ENCODE assay signal across 1 cellular context in genomic region chr4:77156912-77157858, GRCh38.
TF ChIP-seq lines count a peak whose summit lies in the region.

A gene with protein sequence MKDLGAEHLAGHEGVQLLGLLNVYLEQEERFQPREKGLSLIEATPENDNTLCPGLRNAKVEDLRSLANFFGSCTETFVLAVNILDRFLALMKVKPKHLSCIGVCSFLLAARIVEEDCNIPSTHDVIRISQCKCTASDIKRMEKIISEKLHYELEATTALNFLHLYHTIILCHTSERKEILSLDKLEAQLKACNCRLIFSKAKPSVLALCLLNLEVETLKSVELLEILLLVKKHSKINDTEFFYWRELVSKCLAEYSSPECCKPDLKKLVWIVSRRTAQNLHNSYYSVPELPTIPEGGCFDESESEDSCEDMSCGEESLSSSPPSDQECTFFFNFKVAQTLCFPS (plus strand): TSS chr4:77157207. CDS start chr4:77158533, 1,326 bp downstream.

TF ChIP-seq in K562, 482 proteins besides CTCF, POLR2A, EP300 and RAD21 (continued from another document and continues in another):
- TF ChIP-seq TRIM24 (IDR thresholded peaks at IDR 0.05) (peak; percentile 69 to 70), FOXP1 (CRISPR knock-in tag; IDR thresholded peaks at IDR 0.05) (peak; percentile 90), TCF7L2 (IDR thresholded peaks at IDR 0.05; ENCODE audit: low read depth, low read length) (no peak), HCFC1 (IDR thresholded peaks at IDR 0.05; ENCODE audit: low read depth, low read length) (no peak), ZNF282 (CRISPR knock-in tag; IDR thresholded peaks at IDR 0.05) (no peak), ZBED1 (IDR thresholded peaks at IDR 0.05) (no peak), ZNF551 (CRISPR knock-in tag; IDR thresholded peaks at IDR 0.05) (no peak), SAP30 (IDR thresholded peaks at IDR 0.05; ENCODE audit: borderline replicate concordance, insufficient read depth, low read depth, low read length, poor library complexity, severe bottlenecking) (peak; percentile 98), BRF1 (IDR thresholded peaks at IDR 0.05; ENCODE audit: borderline replicate concordance, extremely low read depth, insufficient read length) (no peak), HES1 (IDR thresholded peaks at IDR 0.05; ENCODE audit: low read depth) (peak; percentile 84), HOXB6 (CRISPR knock-in tag; IDR thresholded peaks at IDR 0.05; ENCODE audit: borderline replicate concordance) (no peak), SIRT6 (IDR thresholded peaks at IDR 0.05; ENCODE audit: low read depth, low read length) (no peak), SMAD4 (CRISPR knock-in tag; conservative IDR thresholded peaks at IDR 0.05) (peak; percentile 80), C11orf30 (IDR thresholded peaks at IDR 0.05; ENCODE audit: low read depth) (peak; percentile 49; the same call in 1 of the 2 replicates), ZNF41 (CRISPR knock-in tag; conservative IDR thresholded peaks at IDR 0.05) (0 out of 2 replicates have a peak, but pooled peaks have one; percentile 18), POLR2G (IDR thresholded peaks at IDR 0.05; ENCODE audit: low read depth, low read length) (peak; percentile 83), NUFIP1 (IDR thresholded peaks at IDR 0.05; ENCODE audit: partially characterized antibody) (no peak), ZNF507 (tag; conservative IDR thresholded peaks at IDR 0.05) (no peak), POLR2AphosphoS2 (IDR thresholded peaks at IDR 0.05; ENCODE audit: low read length) (no peak), NFRKB (IDR thresholded peaks at IDR 0.05; ENCODE audit: low read depth) (peak; percentile 87), FOXK2 (conservative IDR thresholded peaks at IDR 0.05 in 1 of 2, IDR thresholded peaks at IDR 0.05 in 1 of 2; ENCODE audit: low read depth in 2 of 2) (peak; percentile 92 to 93), GTF2E2 (tag; IDR thresholded peaks at IDR 0.05) (0 out of 2 replicates have a peak, but pooled peaks have one; percentile 12), SPI1 (IDR thresholded peaks at IDR 0.05; ENCODE audit: borderline replicate concordance, low read depth, low read length) (peak; percentile 58; the same call in 1 of the 2 replicates), NELFE (IDR thresholded peaks at IDR 0.05; ENCODE audit: insufficient read depth, insufficient read length) (no peak), ZFPM2 (CRISPR knock-in tag; IDR thresholded peaks at IDR 0.05) (no peak), E2F5 (CRISPR knock-in tag; IDR thresholded peaks at IDR 0.05) (no peak), HDAC1 (IDR thresholded peaks at IDR 0.05) (peak; percentile 92 to 99), PTTG1 (tag; IDR thresholded peaks at IDR 0.05; ENCODE audit: low read depth) (no peak), BCLAF1 (IDR thresholded peaks at IDR 0.05; ENCODE audit: borderline replicate concordance in 1 of 2, control insufficient read depth in 1 of 2, low read depth in 2 of 2, low read length in 1 of 2) (no peak), ZNF347 (CRISPR knock-in tag; IDR thresholded peaks at IDR 0.05; ENCODE audit: low read depth) (no peak), ZNF586 (CRISPR knock-in tag; conservative IDR thresholded peaks at IDR 0.05) (no peak), TAF1 (IDR thresholded peaks at IDR 0.05; ENCODE audit: control insufficient read depth, extremely low read depth, insufficient read depth, low read length, severe bottlenecking) (peak; percentile 33)
- TF ChIP-seq, protein P1, sequence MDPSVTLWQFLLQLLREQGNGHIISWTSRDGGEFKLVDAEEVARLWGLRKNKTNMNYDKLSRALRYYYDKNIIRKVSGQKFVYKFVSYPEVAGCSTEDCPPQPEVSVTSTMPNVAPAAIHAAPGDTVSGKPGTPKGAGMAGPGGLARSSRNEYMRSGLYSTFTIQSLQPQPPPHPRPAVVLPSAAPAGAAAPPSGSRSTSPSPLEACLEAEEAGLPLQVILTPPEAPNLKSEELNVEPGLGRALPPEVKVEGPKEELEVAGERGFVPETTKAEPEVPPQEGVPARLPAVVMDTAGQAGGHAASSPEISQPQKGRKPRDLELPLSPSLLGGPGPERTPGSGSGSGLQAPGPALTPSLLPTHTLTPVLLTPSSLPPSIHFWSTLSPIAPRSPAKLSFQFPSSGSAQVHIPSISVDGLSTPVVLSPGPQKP (CRISPR knock-in tag; IDR thresholded peaks at IDR 0.05): no peak
- TF ChIP-seq, protein P2, sequence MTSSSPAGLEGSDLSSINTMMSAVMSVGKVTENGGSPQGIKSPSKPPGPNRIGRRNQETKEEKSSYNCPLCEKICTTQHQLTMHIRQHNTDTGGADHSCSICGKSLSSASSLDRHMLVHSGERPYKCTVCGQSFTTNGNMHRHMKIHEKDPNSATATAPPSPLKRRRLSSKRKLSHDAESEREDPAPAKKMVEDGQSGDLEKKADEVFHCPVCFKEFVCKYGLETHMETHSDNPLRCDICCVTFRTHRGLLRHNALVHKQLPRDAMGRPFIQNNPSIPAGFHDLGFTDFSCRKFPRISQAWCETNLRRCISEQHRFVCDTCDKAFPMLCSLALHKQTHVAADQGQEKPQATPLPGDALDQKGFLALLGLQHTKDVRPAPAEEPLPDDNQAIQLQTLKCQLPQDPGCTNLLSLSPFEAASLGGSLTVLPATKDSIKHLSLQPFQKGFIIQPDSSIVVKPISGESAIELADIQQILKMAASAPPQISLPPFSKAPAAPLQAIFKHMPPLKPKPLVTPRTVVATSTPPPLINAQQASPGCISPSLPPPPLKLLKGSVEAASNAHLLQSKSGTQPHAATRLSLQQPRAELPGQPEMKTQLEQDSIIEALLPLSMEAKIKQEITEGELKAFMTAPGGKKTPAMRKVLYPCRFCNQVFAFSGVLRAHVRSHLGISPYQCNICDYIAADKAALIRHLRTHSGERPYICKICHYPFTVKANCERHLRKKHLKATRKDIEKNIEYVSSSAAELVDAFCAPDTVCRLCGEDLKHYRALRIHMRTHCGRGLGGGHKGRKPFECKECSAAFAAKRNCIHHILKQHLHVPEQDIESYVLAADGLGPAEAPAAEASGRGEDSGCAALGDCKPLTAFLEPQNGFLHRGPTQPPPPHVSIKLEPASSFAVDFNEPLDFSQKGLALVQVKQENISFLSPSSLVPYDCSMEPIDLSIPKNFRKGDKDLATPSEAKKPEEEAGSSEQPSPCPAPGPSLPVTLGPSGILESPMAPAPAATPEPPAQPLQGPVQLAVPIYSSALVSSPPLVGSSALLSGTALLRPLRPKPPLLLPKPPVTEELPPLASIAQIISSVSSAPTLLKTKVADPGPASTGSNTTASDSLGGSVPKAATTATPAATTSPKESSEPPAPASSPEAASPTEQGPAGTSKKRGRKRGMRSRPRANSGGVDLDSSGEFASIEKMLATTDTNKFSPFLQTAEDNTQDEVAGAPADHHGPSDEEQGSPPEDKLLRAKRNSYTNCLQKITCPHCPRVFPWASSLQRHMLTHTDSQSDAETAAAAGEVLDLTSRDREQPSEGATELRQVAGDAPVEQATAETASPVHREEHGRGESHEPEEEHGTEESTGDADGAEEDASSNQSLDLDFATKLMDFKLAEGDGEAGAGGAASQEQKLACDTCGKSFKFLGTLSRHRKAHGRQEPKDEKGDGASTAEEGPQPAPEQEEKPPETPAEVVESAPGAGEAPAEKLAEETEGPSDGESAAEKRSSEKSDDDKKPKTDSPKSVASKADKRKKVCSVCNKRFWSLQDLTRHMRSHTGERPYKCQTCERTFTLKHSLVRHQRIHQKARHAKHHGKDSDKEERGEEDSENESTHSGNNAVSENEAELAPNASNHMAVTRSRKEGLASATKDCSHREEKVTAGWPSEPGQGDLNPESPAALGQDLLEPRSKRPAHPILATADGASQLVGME (CRISPR knock-in tag; IDR thresholded peaks at IDR 0.05): no peak; the same call in 1 of the 2 replicates
- TF ChIP-seq, protein P3, sequence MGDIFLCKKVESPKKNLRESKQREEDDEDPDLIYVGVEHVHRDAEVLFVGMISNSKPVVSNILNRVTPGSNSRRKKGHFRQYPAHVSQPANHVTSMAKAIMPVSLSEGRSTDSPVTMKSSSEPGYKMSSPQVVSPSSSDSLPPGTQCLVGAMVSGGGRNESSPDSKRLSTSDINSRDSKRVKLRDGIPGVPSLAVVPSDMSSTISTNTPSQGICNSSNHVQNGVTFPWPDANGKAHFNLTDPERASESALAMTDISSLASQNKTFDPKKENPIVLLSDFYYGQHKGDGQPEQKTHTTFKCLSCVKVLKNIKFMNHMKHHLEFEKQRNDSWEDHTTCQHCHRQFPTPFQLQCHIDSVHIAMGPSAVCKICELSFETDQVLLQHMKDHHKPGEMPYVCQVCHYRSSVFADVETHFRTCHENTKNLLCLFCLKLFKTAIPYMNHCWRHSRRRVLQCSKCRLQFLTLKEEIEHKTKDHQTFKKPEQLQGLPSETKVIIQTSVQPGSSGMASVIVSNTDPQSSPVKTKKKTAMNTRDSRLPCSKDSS (IDR thresholded peaks at IDR 0.05; ENCODE audit: low read depth, partially characterized antibody): no peak
